10 cellular contexts compared by ENCODE assay signal in the genomic region with DNA sequence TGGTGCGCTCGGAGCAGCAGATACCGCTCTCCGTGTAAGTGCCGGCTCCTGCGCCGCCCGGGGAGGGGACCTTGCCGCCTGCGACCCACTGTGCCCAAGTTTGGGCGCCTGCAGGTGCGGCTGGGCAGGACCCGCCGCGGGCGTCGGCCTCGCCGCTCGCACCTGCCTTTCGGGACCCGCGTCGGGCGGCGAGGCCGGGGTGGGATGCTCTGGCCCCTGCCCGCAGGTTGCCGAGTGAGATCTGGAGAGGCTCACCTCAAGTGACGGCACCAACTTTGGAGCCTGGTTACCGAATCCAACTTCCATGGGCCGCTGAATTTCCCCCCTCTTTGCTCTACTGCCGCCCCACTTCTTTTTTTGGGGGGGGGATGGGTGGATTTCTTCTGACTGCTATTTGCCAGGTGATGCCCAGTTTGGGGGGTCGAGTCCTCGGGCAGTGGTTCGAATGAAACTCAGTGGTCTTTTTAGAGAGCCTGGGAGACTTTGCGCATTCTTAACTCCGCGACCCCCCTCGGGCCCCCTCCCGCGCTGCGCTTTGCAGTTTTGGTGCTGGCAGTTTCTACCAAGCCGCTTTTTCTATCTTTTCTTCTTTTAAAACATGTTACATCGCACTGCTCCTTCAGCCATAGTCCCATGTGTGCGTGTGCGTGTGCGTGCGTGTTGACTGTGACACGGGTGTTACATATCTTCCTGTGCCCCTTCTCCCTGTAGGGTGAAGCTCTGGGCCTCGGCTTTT. TPM values are rescaled to one million over a fixed set of nuclear protein-coding genes. Genes with fewer than 3 reads are reported as not detected.
DNase-seq lines count a peak whose midpoint lies in the region; ATAC-seq, FAIRE-seq and TF ChIP-seq lines count a peak whose summit lies in the region.
"Had no signal": no experiment of that assay in that cellular context is flagged by ENCODE, and none has a peak within 500 bp of the region (broad histone marks: within the 10 kb centered on the region; RNA-seq: fewer than 3 reads in every experiment).

No MANE protein-coding gene starts in this region.

- H3K27ac ChIP-seq in left ventricle myocardium inferior (replicated peaks) = peak overlapping the region; percentile 91
- peak overlapping the region in 1 of 2 donors; percentile 25 for H3K27ac ChIP-seq in prostate gland

- intact Hi-C loops in left ventricle myocardium inferior (cut with micrococcal nuclease) = loop anchor here (10.0 kb wide), 1 partner anchor 168 kb away; no protein-coding TSS in a partner anchor
- intact Hi-C loops in prostate gland (cut with DNase I) = loop anchor here (5.0 to 10.0 kb wide), 4 partner anchors 36 to 1362 kb away; partner anchors contain the start of gene WNT5A

- H3K27me3 ChIP-seq in left ventricle myocardium inferior (ENCODE audit: low read depth) (peaks cover 45% of the 10 kb centered on the region), prostate gland (replicated peaks; ENCODE audit: insufficient read depth) (peaks cover 13% of the 10 kb centered on the region)

- H3K9me3 ChIP-seq in left ventricle myocardium inferior (replicated peaks) (no peaks in the 10 kb centered on the region), prostate gland (no peaks in the 10 kb centered on the region)

- peak overlapping the region; percentile 77 for H3K4me3 ChIP-seq in left ventricle myocardium inferior
- peak overlapping the region; percentile 37 to 45 for H3K4me3 ChIP-seq in prostate gland

- whole genome bisulfite sequencing in prostate gland = under 1% methylated on average over 37 of the region's 51 CpGs

- FAIRE-seq in GM12891 (lab: Jason Lieb, UNC) (no peak), D721Med (lab: Jason Lieb, UNC) (no peak)

- TF ChIP-seq POLR2A in GM12891 (IDR thresholded peaks at IDR 0.05; ENCODE audit: low read depth, low read length) (no peak), prostate gland (IDR thresholded peaks at IDR 0.05) (no peak)

- DNase-seq in GM12891 (ENCODE audit: insufficient read length, low spot score) = peak; percentile 19
- no peak for DNase-seq in left ventricle myocardium inferior
- no peak for DNase-seq in prostate gland (ENCODE audit: low spot score)
- DNase-seq in D721Med (ENCODE audit: insufficient read length, low spot score) = no peak
- DNase-seq: DND-41, NCI-H510A had no signal

- H3K36me3 ChIP-seq in left ventricle myocardium inferior = no peaks in the 10 kb centered on the region
- no peaks in the 10 kb centered on the region for H3K36me3 ChIP-seq in prostate gland

- TF ChIP-seq CTCF in left ventricle myocardium inferior (IDR thresholded peaks at IDR 0.05; ENCODE audit: borderline replicate concordance) (no peak), prostate gland (IDR thresholded peaks at IDR 0.05) (no peak), D721Med (IDR thresholded peaks at IDR 0.05; ENCODE audit: insufficient read depth, missing control alignments) (no peak)

- H3K4me1 ChIP-seq in left ventricle myocardium inferior (peaks cover 40% of the 10 kb centered on the region), prostate gland (replicated peaks) (peaks cover 7% of the 10 kb centered on the region)

- ATAC-seq in SK-N-SH treated with all-trans-retinoic acid at 6 μM for 48 hours (peak; percentile 22; the same call in 1 of the 3 replicates), GM21619 (IDR thresholded peaks at IDR 0.05; ENCODE audit: unreplicated experiment) (no peak), HG02840 (IDR thresholded peaks at IDR 0.05; ENCODE audit: low FRiP score, unreplicated experiment) (no peak), HG03521 (IDR thresholded peaks at IDR 0.05; ENCODE audit: unreplicated experiment) (no peak)

TF ChIP-seq in GM12891, 5 proteins besides CTCF, POLR2A, EP300 and RAD21:
- TF ChIP-seq POU2F2 (IDR thresholded peaks at IDR 0.05; ENCODE audit: low read depth, low read length) = no peak
- no peak for TF ChIP-seq TAF1 (IDR thresholded peaks at IDR 0.05; ENCODE audit: low read depth, low read length)
- TF ChIP-seq PAX5 (IDR thresholded peaks at IDR 0.05; ENCODE audit: insufficient read depth, low read length, severe bottlenecking) = no peak
- no peak for TF ChIP-seq SPI1 (IDR thresholded peaks at IDR 0.05; ENCODE audit: low read depth, low read length)
- no peak for TF ChIP-seq POLR2AphosphoS5 (IDR thresholded peaks at IDR 0.05; ENCODE audit: low read depth, low read length)

TF ChIP-seq in SK-N-SH treated with all-trans-retinoic acid at 6 μM for 48 hours, 23 proteins besides CTCF, POLR2A, EP300 and RAD21:
- TF ChIP-seq CSDC2 (CRISPR knock-in tag; IDR thresholded peaks at IDR 0.05) = no peak
- TF ChIP-seq, protein P1, sequence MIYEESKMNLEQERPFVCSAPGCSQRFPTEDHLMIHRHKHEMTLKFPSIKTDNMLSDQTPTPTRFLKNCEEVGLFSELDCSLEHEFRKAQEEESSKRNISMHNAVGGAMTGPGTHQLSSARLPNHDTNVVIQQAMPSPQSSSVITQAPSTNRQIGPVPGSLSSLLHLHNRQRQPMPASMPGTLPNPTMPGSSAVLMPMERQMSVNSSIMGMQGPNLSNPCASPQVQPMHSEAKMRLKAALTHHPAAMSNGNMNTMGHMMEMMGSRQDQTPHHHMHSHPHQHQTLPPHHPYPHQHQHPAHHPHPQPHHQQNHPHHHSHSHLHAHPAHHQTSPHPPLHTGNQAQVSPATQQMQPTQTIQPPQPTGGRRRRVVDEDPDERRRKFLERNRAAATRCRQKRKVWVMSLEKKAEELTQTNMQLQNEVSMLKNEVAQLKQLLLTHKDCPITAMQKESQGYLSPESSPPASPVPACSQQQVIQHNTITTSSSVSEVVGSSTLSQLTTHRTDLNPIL (CRISPR knock-in tag; IDR thresholded peaks at IDR 0.05; ENCODE audit: low read depth) = no peak
- TF ChIP-seq RARB (CRISPR knock-in tag; IDR thresholded peaks at IDR 0.05) = no peak
- TF ChIP-seq, protein P2, sequence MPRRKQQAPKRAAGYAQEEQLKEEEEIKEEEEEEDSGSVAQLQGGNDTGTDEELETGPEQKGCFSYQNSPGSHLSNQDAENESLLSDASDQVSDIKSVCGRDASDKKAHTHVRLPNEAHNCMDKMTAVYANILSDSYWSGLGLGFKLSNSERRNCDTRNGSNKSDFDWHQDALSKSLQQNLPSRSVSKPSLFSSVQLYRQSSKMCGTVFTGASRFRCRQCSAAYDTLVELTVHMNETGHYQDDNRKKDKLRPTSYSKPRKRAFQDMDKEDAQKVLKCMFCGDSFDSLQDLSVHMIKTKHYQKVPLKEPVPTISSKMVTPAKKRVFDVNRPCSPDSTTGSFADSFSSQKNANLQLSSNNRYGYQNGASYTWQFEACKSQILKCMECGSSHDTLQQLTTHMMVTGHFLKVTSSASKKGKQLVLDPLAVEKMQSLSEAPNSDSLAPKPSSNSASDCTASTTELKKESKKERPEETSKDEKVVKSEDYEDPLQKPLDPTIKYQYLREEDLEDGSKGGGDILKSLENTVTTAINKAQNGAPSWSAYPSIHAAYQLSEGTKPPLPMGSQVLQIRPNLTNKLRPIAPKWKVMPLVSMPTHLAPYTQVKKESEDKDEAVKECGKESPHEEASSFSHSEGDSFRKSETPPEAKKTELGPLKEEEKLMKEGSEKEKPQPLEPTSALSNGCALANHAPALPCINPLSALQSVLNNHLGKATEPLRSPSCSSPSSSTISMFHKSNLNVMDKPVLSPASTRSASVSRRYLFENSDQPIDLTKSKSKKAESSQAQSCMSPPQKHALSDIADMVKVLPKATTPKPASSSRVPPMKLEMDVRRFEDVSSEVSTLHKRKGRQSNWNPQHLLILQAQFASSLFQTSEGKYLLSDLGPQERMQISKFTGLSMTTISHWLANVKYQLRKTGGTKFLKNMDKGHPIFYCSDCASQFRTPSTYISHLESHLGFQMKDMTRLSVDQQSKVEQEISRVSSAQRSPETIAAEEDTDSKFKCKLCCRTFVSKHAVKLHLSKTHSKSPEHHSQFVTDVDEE (CRISPR knock-in tag; IDR thresholded peaks at IDR 0.05) = no peak
- TF ChIP-seq ZC3H10 (CRISPR knock-in tag; IDR thresholded peaks at IDR 0.05) = no peak
- TF ChIP-seq, protein P3, sequence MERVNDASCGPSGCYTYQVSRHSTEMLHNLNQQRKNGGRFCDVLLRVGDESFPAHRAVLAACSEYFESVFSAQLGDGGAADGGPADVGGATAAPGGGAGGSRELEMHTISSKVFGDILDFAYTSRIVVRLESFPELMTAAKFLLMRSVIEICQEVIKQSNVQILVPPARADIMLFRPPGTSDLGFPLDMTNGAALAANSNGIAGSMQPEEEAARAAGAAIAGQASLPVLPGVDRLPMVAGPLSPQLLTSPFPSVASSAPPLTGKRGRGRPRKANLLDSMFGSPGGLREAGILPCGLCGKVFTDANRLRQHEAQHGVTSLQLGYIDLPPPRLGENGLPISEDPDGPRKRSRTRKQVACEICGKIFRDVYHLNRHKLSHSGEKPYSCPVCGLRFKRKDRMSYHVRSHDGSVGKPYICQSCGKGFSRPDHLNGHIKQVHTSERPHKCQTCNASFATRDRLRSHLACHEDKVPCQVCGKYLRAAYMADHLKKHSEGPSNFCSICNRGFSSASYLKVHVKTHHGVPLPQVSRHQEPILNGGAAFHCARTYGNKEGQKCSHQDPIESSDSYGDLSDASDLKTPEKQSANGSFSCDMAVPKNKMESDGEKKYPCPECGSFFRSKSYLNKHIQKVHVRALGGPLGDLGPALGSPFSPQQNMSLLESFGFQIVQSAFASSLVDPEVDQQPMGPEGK (CRISPR knock-in tag; IDR thresholded peaks at IDR 0.05; ENCODE audit: borderline replicate concordance) = peak; percentile 26; the same call in 1 of the 2 replicates

RNA-seq across cellular contexts. Expression of gene CACNA2D3, which starts 0.6 kb away (rescaled TPM):
- polyA plus RNA-seq in GM12891 (2012; ENCODE audit: low read depth, missing spikeins) = not detected
- total RNA-seq in left ventricle myocardium inferior (21.2 TPM), prostate gland (1 to 10 TPM; 1.1 to 5.9 TPM)
